8 cellular contexts compared by ENCODE assay signal in genomic region chr14:102508410-102508773, GRCh38. TPM values are rescaled to one million over a fixed set of nuclear protein-coding genes. Genes with fewer than 3 reads are reported as not detected.
DNase-seq lines count a peak whose midpoint lies in the region; ATAC-seq and TF ChIP-seq lines count a peak whose summit lies in the region.

No MANE protein-coding gene starts in this region.

- H3K27me3 Mint-ChIP-seq in MCF 10A (ENCODE audit: insufficient read depth, unreplicated experiment) (no peaks in the 10 kb centered on the region), memory B cell (no peaks in the 10 kb centered on the region)

- ATAC-seq in Right ventricle myocardium inferior (peak; percentile 23), memory B cell (ENCODE audit: low read depth) (no peak), HG03097 (IDR thresholded peaks at IDR 0.05; ENCODE audit: low FRiP score, unreplicated experiment) (no peak), GM21526 (IDR thresholded peaks at IDR 0.05; ENCODE audit: low FRiP score, unreplicated experiment) (no peak)

- H3K27ac Mint-ChIP-seq in MCF 10A (ENCODE audit: low read depth, unreplicated experiment) (no peak overlapping the region), memory B cell (no peak overlapping the region)

- H3K4me3 Mint-ChIP-seq in MCF 10A (ENCODE audit: unreplicated experiment) (peak overlapping the region; percentile 72), memory B cell (peak overlapping the region; percentile 77)

- intact Hi-C loops in Right ventricle myocardium inferior (cut with DNase I): loop anchor here (5.0 kb wide), 1 partner anchor 191 kb away; the partner anchor contains the start of gene ZNF839
- intact Hi-C loops in cardiac septum (cut with DNase I): loop anchor here (5.0 kb wide), 1 partner anchor 191 kb away; the partner anchor contains the start of gene ZNF839
- intact Hi-C loops in MCF 10A (cut with micrococcal nuclease): loop anchor here (2.0 kb wide), 1 partner anchor 192 kb away; no protein-coding TSS in a partner anchor

- no peaks in the 10 kb centered on the region for H3K4me1 Mint-ChIP-seq in MCF 10A (ENCODE audit: insufficient read depth, unreplicated experiment)
- H3K4me1 Mint-ChIP-seq in memory B cell: peaks cover 17% of the 10 kb centered on the region

- POLR2A ChIA-PET in MCF 10A (lab: Yijun Ruan, JAX): interaction anchor here (0.6 to 1.3 kb wide), 5 partner anchors 14 to 87 kb away, joined by 3 read pairs; no protein-coding TSS in a partner anchor

- DNase-seq in Right ventricle myocardium inferior (ENCODE audit: missing footprints) (no peak), cardiac septum (ENCODE audit: low spot score) (no peak), MCF 10A (ENCODE audit: unreplicated experiment) (no peak), memory B cell (ENCODE audit: low spot score in 2 of 2) (no peak), AG08395 (ENCODE audit: low spot score) (no peak), GOT3 (lab: John Stamatoyannopoulos, UW) (no peak)

- H3K9me3 Mint-ChIP-seq in MCF 10A (ENCODE audit: unreplicated experiment) (no peaks in the 10 kb centered on the region), memory B cell (no peaks in the 10 kb centered on the region)

- peaks cover 7% of the 10 kb centered on the region for H3K36me3 Mint-ChIP-seq in MCF 10A (ENCODE audit: insufficient read depth, unreplicated experiment)
- peaks cover 1% of the 10 kb centered on the region for H3K36me3 Mint-ChIP-seq in memory B cell

- TF ChIP-seq CTCF in MCF 10A (IDR thresholded peaks at IDR 0.05; ENCODE audit: unreplicated experiment): no peak

- CTCF ChIA-PET in MCF 10A (lab: Yijun Ruan, JAX): interaction anchor here (0.6 to 1.3 kb wide), 3 partner anchors 10 to 70 kb away, joined by 3 to 4 read pairs (median 4); no protein-coding TSS in a partner anchor

- TSS peak; percentile 28 for BruUV-seq in MCF 10A (replicated peaks; lab: Mats Ljungman, UMichigan)

RNA-seq across cellular contexts. Expression of gene ANKRD9, which starts 1.2 kb away (rescaled TPM):
- total RNA-seq in Right ventricle myocardium inferior (148 TPM), cardiac septum (137 TPM), MCF 10A (2022) (8.4 and 10.2 TPM in 2 replicates)

Comparison
In these comparisons a context has a peak if more than half of its experiments do, and no peak if none do; other contexts are left out.
1. RNA of gene ANKRD9, which starts 1.2 kb away (total RNA-seq): 148 TPM in Right ventricle myocardium inferior (single experiment) and 137 TPM in cardiac septum (single experiment); 8.4 to 10.2 TPM in MCF 10A; every median in the first group is over 10 times any median in the second.